ENCODE assay signal across 12 cellular contexts in genomic region chr12:19382563-19382962, GRCh38. TPM values are rescaled to one million over a fixed set of nuclear protein-coding genes. Genes with fewer than 3 reads are reported as not detected.
A peak's percentile ranks its signal among the peaks of the same experiment; 100 is the strongest.
DNase-seq lines count a peak whose midpoint lies in the region; ATAC-seq, FAIRE-seq and TF ChIP-seq lines count a peak whose summit lies in the region.
"Had no signal": no experiment of that assay in that cellular context is flagged by ENCODE, and none has a peak within 500 bp of the region (broad histone marks: within the 10 kb centered on the region; RNA-seq: fewer than 3 reads in every experiment).

No MANE protein-coding gene starts in this region.

- H3K79me2 ChIP-seq in H1 (ENCODE audit: control insufficient read depth in 1 of 2, insufficient read depth in 2 of 2, low read length in 2 of 2): no peaks in the 10 kb centered on the region

- no peaks in the 10 kb centered on the region for H3K9me3 Mint-ChIP-seq in activated naive CD4-positive, alpha-beta T cell treated with anti-CD3 and anti-CD28 coated beads, Interleukin-2, amount 50 U/mL, for 72 hours
- H3K9me3 Mint-ChIP-seq in stimulated activated effector memory CD8-positive, alpha-beta T cell treated with anti-CD3 and anti-CD28 coated beads, Interleukin-12 subunit alpha, Interleukin-12 subunit beta, amount 100 ng/mL, for 72 hours: no peaks in the 10 kb centered on the region

- no peak overlapping the region for H3K18ac ChIP-seq in H1 (ENCODE audit: extremely low read depth, low read length)

- no peak overlapping the region for H2AK5ac ChIP-seq in H1 (ENCODE audit: low read depth, low read length)

- H2BK5ac ChIP-seq in H1 (ENCODE audit: low read depth, low read length): no peak overlapping the region

- no peak overlapping the region for H3K4me2 ChIP-seq in H1 (ENCODE audit: insufficient read depth in 1 of 2, low read depth in 2 of 2, low read length in 2 of 2)

- H3K4me1 ChIP-seq in HUES6 (ENCODE audit: control insufficient read depth, insufficient read depth, low read length): peaks cover 16% of the 10 kb centered on the region
- H3K4me1 ChIP-seq in H1 (replicated peaks in 1 of 4; ENCODE audit: control insufficient read depth in 3 of 4, insufficient read depth in 4 of 4, low read length in 3 of 4): peaks cover 1 to 8% (median 3%) of the 10 kb centered on the region in 4 experiments; a peak in 4 of 7 replicates

- H3K23me2 ChIP-seq in H1 (ENCODE audit: low read depth, low read length): no peaks in the 10 kb centered on the region

- H4K8ac ChIP-seq in H1 (ENCODE audit: extremely low read depth, insufficient read depth, low read length): no peak overlapping the region

- CTCF ChIA-PET in H1 (lab: Charles Lee; ENCODE audit: partially characterized antibody): interaction anchor here (1.2 to 1.8 kb wide), 2 partner anchors 20 to 47 kb away, joined by 3 to 4 read pairs; no protein-coding TSS in a partner anchor

- H3K36me3 ChIP-seq in HUES6 (ENCODE audit: control insufficient read depth, insufficient read depth, low read length) (peaks cover 11% of the 10 kb centered on the region), H1 (ENCODE audit: control insufficient read depth in 2 of 4, insufficient read depth in 4 of 4, low read length in 3 of 4) (peaks cover 0 to 8% (median under 1%) of the 10 kb centered on the region in 4 experiments; a peak in 2 of 8 replicates), WERI-Rb-1 (peaks cover 9% of the 10 kb centered on the region)

- no peak for TF ChIP-seq POLR2A in H1 (IDR thresholded peaks at IDR 0.05; ENCODE audit: control extremely low read depth in 1 of 2, low read depth in 2 of 2, low read length in 2 of 2)

- DNase-seq in activated naive CD4-positive, alpha-beta T cell treated with anti-CD3 and anti-CD28 coated beads, Interleukin-2, amount 50 U/mL, for 72 hours (ENCODE audit: low spot score in 2 of 2): peak; percentile 7 to 38
- DNase-seq in activated naive CD4-positive, alpha-beta T cell (lab: John Stamatoyannopoulos, UW): no peak
- DNase-seq in H1 (ENCODE audit: low read depth in 1 of 2, low spot score in 2 of 2) (no peak), WERI-Rb-1 (no peak), GM19240 (ENCODE audit: insufficient read length, low spot score) (no peak), NCI-H2196 (lab: John Stamatoyannopoulos, UW; ENCODE audit: unreplicated experiment) (no peak)
- DNase-seq in stimulated activated effector memory CD8-positive, alpha-beta T cell treated with anti-CD3 and anti-CD28 coated beads, Interleukin-12 subunit alpha, Interleukin-12 subunit beta, amount 100 ng/mL, for 72 hours (ENCODE audit: low spot score in 2 of 2): peak in 1 of 2 donors; percentile 55
- DNase-seq: effector CD4-positive, alpha-beta T cell; NCI-H1694 had no signal

- POLR2A ChIA-PET in H1 (lab: Charles Lee; ENCODE audit: partially characterized antibody): interaction anchor here (0.6 kb wide), 1 partner anchor 57 kb away, joined by 3 read pairs; the partner anchor contains the start of gene AEBP2

- H3K56ac ChIP-seq in H1 (replicated peaks; ENCODE audit: insufficient read length, low read depth, low read length): no peak overlapping the region

- TF ChIP-seq EP300 in H1 (IDR thresholded peaks at IDR 0.05; ENCODE audit: borderline replicate concordance in 1 of 2, low read depth in 2 of 2, low read length in 2 of 2): no peak

- H4K20me1 ChIP-seq in H1 (replicated peaks in 1 of 2; ENCODE audit: control insufficient read depth in 1 of 2, insufficient read depth in 2 of 2, low read length in 2 of 2): no peaks in the 10 kb centered on the region

- no peak overlapping the region for H3K14ac ChIP-seq in H1 (ENCODE audit: insufficient read length)

- ATAC-seq in activated naive CD4-positive, alpha-beta T cell treated with anti-CD3 and anti-CD28 coated beads, Interleukin-2, amount 50 U/mL, for 72 hours: peak; percentile 32 to 55
- ATAC-seq in stimulated activated effector memory CD8-positive, alpha-beta T cell treated with anti-CD3 and anti-CD28 coated beads, Interleukin-12 subunit alpha, Interleukin-12 subunit beta, amount 100 ng/mL, for 72 hours: peak; percentile 70

- no peak overlapping the region for H3K23ac ChIP-seq in H1 (ENCODE audit: insufficient read length)

- FAIRE-seq in H1 (lab: Jason Lieb, UNC): no peak

- TF ChIP-seq CTCF in H1 (IDR thresholded peaks at IDR 0.05; ENCODE audit: control extremely low read depth in 1 of 3, insufficient read depth in 1 of 3, low read depth in 1 of 3, low read length in 3 of 3) (no peak), WERI-Rb-1 (IDR thresholded peaks at IDR 0.05; ENCODE audit: low read depth, low read length) (no peak)

- no peak overlapping the region for H3K4me3 ChIP-seq in HUES6 (ENCODE audit: low read depth, low read length)
- H3K4me3 ChIP-seq in H1 (ENCODE audit: extremely low read depth in 1 of 4, insufficient read depth in 2 of 4, low read depth in 3 of 4, low read length in 4 of 4): no peak overlapping the region
- H3K4me3 ChIP-seq in WERI-Rb-1 (ENCODE audit: low read depth, low read length): no peak overlapping the region
- H3K4me3 ChIP-seq: lung had no signal

- no peak overlapping the region for H4K91ac ChIP-seq in H1 (replicated peaks; ENCODE audit: insufficient read length, low read length)

- no peak overlapping the region for H3K4me3 Mint-ChIP-seq in stimulated activated effector memory CD8-positive, alpha-beta T cell treated with anti-CD3 and anti-CD28 coated beads, Interleukin-12 subunit alpha, Interleukin-12 subunit beta, amount 100 ng/mL, for 72 hours

- H2BK15ac ChIP-seq in H1 (ENCODE audit: low read length): no peak overlapping the region

- peaks cover 6% of the 10 kb centered on the region for H3K4me1 Mint-ChIP-seq in stimulated activated effector memory CD8-positive, alpha-beta T cell treated with anti-CD3 and anti-CD28 coated beads, Interleukin-12 subunit alpha, Interleukin-12 subunit beta, amount 100 ng/mL, for 72 hours

- H3K27ac Mint-ChIP-seq in activated naive CD4-positive, alpha-beta T cell treated with anti-CD3 and anti-CD28 coated beads, Interleukin-2, amount 50 U/mL, for 72 hours: peak overlapping the region in 1 of 2 donors; percentile 40
- H3K27ac Mint-ChIP-seq in stimulated activated effector memory CD8-positive, alpha-beta T cell treated with anti-CD3 and anti-CD28 coated beads, Interleukin-12 subunit alpha, Interleukin-12 subunit beta, amount 100 ng/mL, for 72 hours: peak overlapping the region; percentile 80

- no peaks in the 10 kb centered on the region for H3K79me1 ChIP-seq in H1 (ENCODE audit: low read depth, low read length)

- WGBS in H1 (ENCODE audit: extremely low coverage in 1 of 2, insufficient coverage in 1 of 2, insufficient read length in 1 of 2, insufficient replicate concordance in 2 of 2, low coverage in 1 of 2, low lambda C conversion rate in 2 of 2, missing lambda C conversion rate in 1 of 2), 2 experiments: 91% methylated on average over 9 of the region's 9 CpGs; no CpG with 5 or more reads in 1 of the 2 experiments

- H3K4ac ChIP-seq in H1 (replicated peaks; ENCODE audit: insufficient read length, low read depth, low read length): no peak overlapping the region

- no peak overlapping the region for H2BK120ac ChIP-seq in H1 (replicated peaks; ENCODE audit: low read depth, low read length)

- no peak overlapping the region for H4K5ac ChIP-seq in H1 (ENCODE audit: insufficient read length, low read depth, low read length)

- no peak for TF ChIP-seq RAD21 in H1 (IDR thresholded peaks at IDR 0.05 in 1 of 2, conservative IDR thresholded peaks at IDR 0.05 in 1 of 2; ENCODE audit: low read depth in 2 of 2, low read length in 2 of 2)

- H3K36me3 Mint-ChIP-seq in activated naive CD4-positive, alpha-beta T cell treated with anti-CD3 and anti-CD28 coated beads, Interleukin-2, amount 50 U/mL, for 72 hours: no peaks in the 10 kb centered on the region
- H3K36me3 Mint-ChIP-seq in stimulated activated effector memory CD8-positive, alpha-beta T cell treated with anti-CD3 and anti-CD28 coated beads, Interleukin-12 subunit alpha, Interleukin-12 subunit beta, amount 100 ng/mL, for 72 hours: no peaks in the 10 kb centered on the region

- H3K27me3 ChIP-seq in HUES6 (ENCODE audit: control insufficient read depth, insufficient read depth, low read length) (no peaks in the 10 kb centered on the region), H1 (replicated peaks in 1 of 4; ENCODE audit: control insufficient read depth in 3 of 4, extremely low read depth in 1 of 4, insufficient read depth in 3 of 4, low read length in 3 of 4) (no peaks in the 10 kb centered on the region), WERI-Rb-1 (ENCODE audit: insufficient read depth, low read depth, severe bottlenecking) (no peaks in the 10 kb centered on the region)

- peak overlapping the region; percentile 56; the same call in 1 of the 2 replicates for H3K27ac ChIP-seq in HUES6 (ENCODE audit: low read depth, low read length)
- H3K27ac ChIP-seq in H1 (ENCODE audit: low read depth, low read length): peak overlapping the region; percentile 46; the same call in 1 of the 2 replicates
- H3K27ac ChIP-seq in WERI-Rb-1: no peak overlapping the region
- H3K27ac ChIP-seq: RWPE1 had no signal

- H3K9ac ChIP-seq in HUES6 (ENCODE audit: low read length) (no peak overlapping the region), H1 (replicated peaks in 1 of 4; ENCODE audit: extremely low read depth in 1 of 4, low read depth in 3 of 4, low read length in 3 of 4) (no peak overlapping the region)

- H2AFZ ChIP-seq in H1 (ENCODE audit: low read length): no peak overlapping the region

- H2BK20ac ChIP-seq in H1 (ENCODE audit: low read length): no peak overlapping the region

- H2BK12ac ChIP-seq in H1 (ENCODE audit: low read depth, low read length): no peak overlapping the region

- H3K9me3 ChIP-seq in HUES6 (ENCODE audit: control insufficient read depth, insufficient read depth, low read depth, low read length) (no peaks in the 10 kb centered on the region), H1 (ENCODE audit: insufficient read depth in 2 of 2, low read depth in 1 of 2, low read length in 1 of 2) (no peaks in the 10 kb centered on the region; a peak in 1 of 4 replicates), WERI-Rb-1 (ENCODE audit: severe bottlenecking) (no peaks in the 10 kb centered on the region)

RNA-seq across cellular contexts. Expression of gene AEBP2, which starts 56.7 kb away (rescaled TPM):
- total RNA-seq in activated naive CD4-positive, alpha-beta T cell treated with anti-CD3 and anti-CD28 coated beads, Interleukin-2, amount 50 U/mL, for 72 hours: 10 to 100 TPM; 48.8 to 69.3 TPM
- 56.9 and 61.4 TPM in 2 replicates for total RNA-seq in H1 (2021; fragmentation: NEBNext Ultra II Directional; extraction: Animal tissue kit (Norgen Biotek cat#: 25700))
- 10.6 and 13.6 TPM in 2 replicates for polyA plus RNA-seq in H1 (2011; rRNA removed)
- polyA plus RNA-seq in H1 (2011; cell fraction: cytosol; rRNA removed): 16.7 TPM
- polyA plus RNA-seq in H1 (2011; cell fraction: nucleus; rRNA removed): 8.0 TPM
- 33.6 to 56.8 TPM (median 46.3 TPM) in 4 replicates for polyA plus RNA-seq in H1 (2012, experiment 1 of 2)
- polyA plus RNA-seq in H1 (2012, experiment 2 of 2): 4.7 TPM
- 41.4 TPM for polyA plus RNA-seq in H1 (2013, experiment 1 of 2)
- polyA plus RNA-seq in H1 (2013, experiment 2 of 2): 43.0 TPM
- 29.2 and 29.5 TPM in 2 replicates for polyA minus RNA-seq in H1 (2011; rRNA and poly(A)+ RNA removed)
- polyA minus RNA-seq in H1 (2011; cell fraction: cytosol; rRNA and poly(A)+ RNA removed): 26.0 TPM
- 33.3 TPM for polyA minus RNA-seq in H1 (2011; cell fraction: nucleus; rRNA and poly(A)+ RNA removed)

Comparison
In these comparisons a context has a peak if more than half of its experiments do, and no peak if none do; other contexts are left out.
1. DNase-seq: peak in activated naive CD4-positive, alpha-beta T cell treated with anti-CD3 and anti-CD28 coated beads, Interleukin-2, amount 50 U/mL, for 72 hours (2 of 2); none in activated naive CD4-positive, alpha-beta T cell (0 of 4), H1 (0 of 2), WERI-Rb-1 (single experiment), GM19240 (single experiment) and NCI-H2196 (single experiment).